ENCODE assay signal across 8 cellular contexts in the genomic region with DNA sequence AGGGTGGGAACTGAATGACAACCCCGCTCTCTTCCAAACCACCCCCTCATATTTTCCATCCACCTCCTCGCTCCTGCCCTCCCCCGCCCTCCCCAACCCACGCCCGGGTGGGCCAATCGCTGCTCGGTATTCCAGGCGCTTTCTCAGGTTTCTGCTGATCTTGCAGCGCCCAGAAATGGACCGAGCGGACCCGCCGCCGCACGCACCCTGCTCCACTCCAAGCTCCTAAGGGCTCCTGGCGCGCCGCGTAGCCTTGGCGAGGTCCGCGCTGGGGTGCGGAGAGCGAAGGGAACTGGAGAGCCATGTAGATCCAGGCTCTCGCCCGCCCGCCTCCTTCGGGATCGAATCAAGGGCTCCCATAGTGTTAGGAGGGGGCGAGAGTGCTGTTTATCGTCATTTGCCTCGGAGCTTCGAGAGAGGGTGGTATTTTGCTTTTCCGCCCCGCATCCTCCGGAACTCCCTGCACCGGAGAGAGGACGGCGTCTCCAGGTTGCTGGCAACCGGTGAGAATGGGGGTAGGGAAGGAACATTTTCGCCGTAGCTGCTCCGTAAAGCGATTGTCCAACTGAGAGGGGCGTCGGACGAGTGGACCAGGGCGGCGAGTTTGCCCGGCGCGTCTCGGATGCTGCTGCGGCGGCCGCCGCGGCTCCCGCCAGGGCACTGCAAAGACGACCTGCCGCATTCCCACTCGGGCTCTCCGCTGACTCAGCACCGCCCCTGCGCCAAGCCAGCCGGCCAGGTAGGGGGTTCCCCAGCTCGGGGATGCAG. TPM values are rescaled to one million over a fixed set of nuclear protein-coding genes. Genes with fewer than 3 reads are reported as not detected.
DNase-seq lines count a peak whose midpoint lies in the region; ATAC-seq and TF ChIP-seq lines count a peak whose summit lies in the region.

A gene (plus strand): TSS at position 172 of the 768 bp plus-strand sequence. CDS start 1,474 bp downstream, outside the sequence.

- H3K9ac ChIP-seq in ES-I3 (ENCODE audit: low read depth, low read length), result peak within 1 kb of the TSS; percentile 70

- H3K4me3 Mint-ChIP-seq in mesothelial cell of epicardium (peak within 1 kb of the TSS; percentile 64), type B pancreatic cell (peak within 1 kb of the TSS; percentile 92)

- DNase-seq in NCI-H1930 (lab: John Stamatoyannopoulos, UW), result peak; percentile 51 to 58
- DNase-seq in dermis blood vessel endothelial cell, result peak; percentile 18
- peak in 1 of 2 experiments; percentile 50 for DNase-seq in mesothelial cell of epicardium (ENCODE audit: low spot score in 2 of 2, unreplicated experiment in 2 of 2)
- DNase-seq in type B pancreatic cell (ENCODE audit: extremely low spot score, unreplicated experiment), result peak; percentile 68
- no peak for DNase-seq in NCI-H2171 treated with DMSO at 0.1 percent for 48 hours (lab: John Stamatoyannopoulos, UW)
- no peak for DNase-seq in COR-L47 (lab: John Stamatoyannopoulos, UW)

- H3K9me3 Mint-ChIP-seq in mesothelial cell of epicardium, result peaks cover 5% of the 10 kb centered on the region
- peaks cover 9% of the 10 kb centered on the region for H3K9me3 Mint-ChIP-seq in type B pancreatic cell

- ATAC-seq in HG03039 (IDR thresholded peaks at IDR 0.05; ENCODE audit: unreplicated experiment), result no peak

- peaks cover 4% of the 10 kb centered on the region; the same call in 1 of the 2 replicates for H3K9me3 ChIP-seq in ES-I3 (ENCODE audit: control insufficient read depth, insufficient read depth, low read length)

- H3K36me3 Mint-ChIP-seq in mesothelial cell of epicardium, result peaks cover 7% of the 10 kb centered on the region
- H3K36me3 Mint-ChIP-seq in type B pancreatic cell, result peaks cover 19% of the 10 kb centered on the region

- H3K27me3 Mint-ChIP-seq in mesothelial cell of epicardium (ENCODE audit: low read depth) (peaks cover 48% of the 10 kb centered on the region), type B pancreatic cell (peaks cover 43% of the 10 kb centered on the region)

- H3K36me3 ChIP-seq in ES-I3 (ENCODE audit: insufficient read depth, low read length), result no peaks in the 10 kb centered on the region

- no peak for TF ChIP-seq CTCF in mesothelial cell of epicardium (IDR thresholded peaks at IDR 0.05; ENCODE audit: unreplicated experiment)
- TF ChIP-seq CTCF in type B pancreatic cell (conservative IDR thresholded peaks at IDR 0.05), result no peak

- H3K27ac Mint-ChIP-seq in mesothelial cell of epicardium (no peak within 1 kb of the TSS), type B pancreatic cell (no peak within 1 kb of the TSS)

- peaks cover 15% of the 10 kb centered on the region for H3K4me1 ChIP-seq in ES-I3 (ENCODE audit: insufficient read depth, low read length)

- H3K4me1 Mint-ChIP-seq in mesothelial cell of epicardium (peaks cover 17% of the 10 kb centered on the region), type B pancreatic cell (ENCODE audit: unreplicated experiment) (no peaks in the 10 kb centered on the region)

RNA-seq across cellular contexts. Expression of the gene that starts here (rescaled TPM):
- total RNA-seq in dermis blood vessel endothelial cell (under 0.01 TPM in 1 of 2 replicates, not detected in the other), mesothelial cell of epicardium (not detected in 3 replicates), type B pancreatic cell (ENCODE audit: low replicate concordance) (0.26 and 1.8 TPM in 2 replicates)

Comparison
In these comparisons a context has a peak if more than half of its experiments do, and no peak if none do; other contexts are left out.
1. Peak in DNase-seq in dermis blood vessel endothelial cell; RNA of the gene not detected or under 1 TPM.
2. DNase-seq: peak in NCI-H1930 (2 of 2) and type B pancreatic cell (single experiment); none in NCI-H2171 treated with DMSO at 0.1 percent for 48 hours (single experiment) and COR-L47 (single experiment).